Comparison of ENCODE assay signal across 8 cellular contexts in the genomic region with DNA sequence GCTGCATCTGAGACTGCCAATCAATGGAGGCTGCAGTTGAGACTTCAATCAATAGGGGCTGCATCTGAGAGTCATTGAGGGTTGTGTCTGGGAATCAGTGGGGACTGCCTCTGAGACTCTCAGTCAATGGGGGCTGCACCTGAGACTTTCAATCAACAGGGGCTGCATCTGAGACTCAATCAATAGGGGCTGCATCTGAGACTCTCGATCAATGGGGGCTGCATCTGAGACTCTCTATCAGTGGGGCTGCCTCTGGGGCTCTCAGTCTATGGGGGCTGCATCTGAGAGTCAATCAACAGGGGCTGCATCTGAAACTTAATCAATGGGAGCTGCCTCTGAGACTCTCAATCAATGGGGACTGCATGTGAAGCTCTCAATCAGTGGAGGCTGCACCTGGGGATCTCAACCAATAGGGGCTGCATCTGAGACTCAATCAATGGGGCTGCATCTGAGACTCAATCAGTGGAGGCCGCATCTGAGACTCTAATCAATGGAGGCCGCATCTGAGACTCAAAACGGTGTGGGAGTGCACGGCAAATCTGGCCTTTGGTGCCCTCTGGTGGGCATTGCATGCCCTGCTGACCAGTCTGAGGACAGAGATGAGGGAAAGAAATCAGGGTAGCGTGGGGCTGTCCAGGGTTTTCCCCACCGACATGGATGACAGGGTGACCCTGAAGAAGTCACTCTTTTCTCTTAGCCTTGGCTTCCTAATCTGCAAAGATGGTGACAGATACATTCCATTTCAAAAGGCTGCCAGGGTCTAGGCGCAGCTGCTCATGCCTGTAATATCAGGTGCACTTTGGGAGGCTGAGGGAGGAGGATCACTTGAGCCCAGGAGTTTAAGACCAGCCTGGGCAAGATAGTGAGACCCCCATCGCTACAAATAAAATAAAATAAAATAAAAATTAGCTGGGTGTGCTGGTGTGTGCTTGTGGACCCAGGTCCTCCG. TPM values are rescaled to one million over a fixed set of nuclear protein-coding genes. Genes with fewer than 3 reads are reported as not detected.
A peak's percentile ranks its signal among the peaks of the same experiment; 100 is the strongest.
DNase-seq lines count a peak whose midpoint lies in the region; ATAC-seq and TF ChIP-seq lines count a peak whose summit lies in the region.

No MANE protein-coding gene starts in this region.

- H3K4me1 ChIP-seq in BE2C: no peaks in the 10 kb centered on the region
- H3K4me1 ChIP-seq in right atrium auricular region: no peaks in the 10 kb centered on the region

- peaks cover 3% of the 10 kb centered on the region for H3K4me1 Mint-ChIP-seq in T-helper 17 cell

- peak overlapping the region; percentile 72 for H3K27ac Mint-ChIP-seq in T-helper 17 cell

- H3K36me3 Mint-ChIP-seq in T-helper 17 cell (ENCODE audit: low read depth): no peaks in the 10 kb centered on the region

- no peak overlapping the region for H3K4me3 ChIP-seq in BE2C (ENCODE audit: low read depth, low read length)
- no peak overlapping the region for H3K4me3 ChIP-seq in right atrium auricular region

- H3K36me3 ChIP-seq in BE2C (no peaks in the 10 kb centered on the region), right atrium auricular region (no peaks in the 10 kb centered on the region)

- peak; percentile 96 for TF ChIP-seq CTCF in BE2C (IDR thresholded peaks at IDR 0.05; ENCODE audit: low read depth, low read length)
- peak; percentile 81 to 94 for TF ChIP-seq CTCF in right atrium auricular region (IDR thresholded peaks at IDR 0.05)

- peak; percentile 80 for DNase-seq in BE2C
- DNase-seq in M059J (ENCODE audit: low read depth): peak; percentile 48
- DNase-seq in T-helper 17 cell: peak; percentile 53 to 66 (median 58)
- DNase-seq in amniotic epithelial cell (ENCODE audit: low read depth): peak; percentile 38
- DNase-seq in right atrium auricular region (ENCODE audit: low spot score): peak; percentile 81
- peak; percentile 90 for DNase-seq in sciatic nerve (ENCODE audit: low spot score)

- no peak overlapping the region for H3K27ac ChIP-seq in right atrium auricular region

- peak; percentile 49 for ATAC-seq in GM19328 (IDR thresholded peaks at IDR 0.05; ENCODE audit: unreplicated experiment)
- ATAC-seq in T-helper 17 cell: peak; percentile 94
- peak; percentile 95 for ATAC-seq in sciatic nerve
- no peak for ATAC-seq in GM18519 (IDR thresholded peaks at IDR 0.05; ENCODE audit: low FRiP score, unreplicated experiment)

- H3K27me3 Mint-ChIP-seq in T-helper 17 cell: peaks cover 48% of the 10 kb centered on the region

- peaks cover 15% of the 10 kb centered on the region for H3K27me3 ChIP-seq in BE2C
- H3K27me3 ChIP-seq in right atrium auricular region: no peaks in the 10 kb centered on the region

- no peak overlapping the region for H3K4me3 Mint-ChIP-seq in T-helper 17 cell

- intact Hi-C loops in sciatic nerve (cut with DNase I): loop anchor here (2.0 to 5.0 kb wide), 2 partner anchors 188 to 205 kb away; no protein-coding TSS in a partner anchor

- no peaks in the 10 kb centered on the region for H3K9me3 ChIP-seq in BE2C
- no peaks in the 10 kb centered on the region for H3K9me3 ChIP-seq in T-helper 17 cell (ENCODE audit: control insufficient read depth, low read length, poor library complexity, severe bottlenecking)
- no peaks in the 10 kb centered on the region for H3K9me3 ChIP-seq in right atrium auricular region

RNA-seq across cellular contexts. Expression of a gene that starts 41.3 kb away (rescaled TPM):
- 442 TPM for polyA plus RNA-seq in BE2C (2012; ENCODE audit: insufficient read depth, insufficient read length, low read depth)
- 98.4 and 136 TPM in 2 replicates for total RNA-seq in M059J (2014; rRNA removed; shearing (Covaris generic))
- total RNA-seq in T-helper 17 cell (100 to 1,000 TPM; 649 to 800 TPM), right atrium auricular region (100 to 1,000 TPM; 175 to 205 TPM), sciatic nerve (186 TPM)

Comparison
In these comparisons a context has a peak if more than half of its experiments do, and no peak if none do; other contexts are left out.
1. DNase-seq: peak in every context shown above with its lines; median percentile 90 in sciatic nerve; 81 in right atrium auricular region; 80 in BE2C; 58 in T-helper 17 cell; 48 in M059J; 38 in amniotic epithelial cell.